ENCODE assay signal across 8 cellular contexts in the genomic region with DNA sequence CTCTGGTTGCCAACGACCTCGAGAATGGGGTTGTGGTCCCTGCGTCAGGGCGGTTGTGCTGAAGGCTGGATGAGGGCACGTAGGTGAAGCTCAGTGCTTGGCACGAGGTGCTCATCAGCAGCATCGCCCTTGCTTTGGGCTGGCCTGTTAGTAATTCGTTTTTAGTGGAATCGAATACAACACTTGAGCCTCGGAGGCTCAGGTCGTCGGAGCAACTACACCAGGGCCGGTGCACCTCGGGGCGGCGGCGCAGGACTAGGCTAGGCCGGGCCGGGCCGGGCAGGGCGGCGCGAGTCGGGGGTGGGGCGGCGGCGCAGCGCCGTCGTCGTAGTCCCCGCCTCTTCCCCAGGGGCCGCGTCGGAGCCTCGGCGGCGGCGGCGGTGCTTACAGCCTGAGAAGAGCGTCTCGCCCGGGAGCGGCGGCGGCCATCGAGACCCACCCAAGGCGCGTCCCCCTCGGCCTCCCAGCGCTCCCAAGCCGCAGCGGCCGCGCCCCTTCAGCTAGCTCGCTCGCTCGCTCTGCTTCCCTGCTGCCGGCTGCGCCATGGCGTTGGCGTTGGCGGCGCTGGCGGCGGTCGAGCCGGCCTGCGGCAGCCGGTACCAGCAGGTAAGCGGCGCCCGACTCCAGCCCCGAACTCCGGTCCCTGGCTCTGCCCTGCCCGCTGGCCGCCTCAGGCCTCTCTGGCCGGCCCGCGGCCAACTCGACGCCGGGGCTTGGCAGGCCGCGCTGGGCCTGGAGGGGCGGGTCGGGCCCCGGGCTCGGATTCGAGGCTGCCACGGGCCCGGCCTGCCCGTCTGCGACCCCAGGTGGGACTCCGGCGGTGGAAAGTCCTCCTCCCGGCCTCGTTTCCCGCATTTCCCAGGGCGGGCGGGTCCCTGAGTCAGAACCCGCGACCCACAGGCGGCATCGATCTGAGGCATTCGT. TPM values are rescaled to one million over a fixed set of nuclear protein-coding genes. Genes with fewer than 3 reads are reported as not detected.
DNase-seq lines count a peak whose midpoint lies in the region; ATAC-seq, FAIRE-seq and TF ChIP-seq lines count a peak whose summit lies in the region.

A gene with protein sequence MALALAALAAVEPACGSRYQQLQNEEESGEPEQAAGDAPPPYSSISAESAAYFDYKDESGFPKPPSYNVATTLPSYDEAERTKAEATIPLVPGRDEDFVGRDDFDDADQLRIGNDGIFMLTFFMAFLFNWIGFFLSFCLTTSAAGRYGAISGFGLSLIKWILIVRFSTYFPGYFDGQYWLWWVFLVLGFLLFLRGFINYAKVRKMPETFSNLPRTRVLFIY (plus strand): TSS at position 348 of the 924 bp plus-strand sequence. CDS start 196 bp downstream, at position 544.

- no peaks in the 10 kb centered on the region for H3K9me3 ChIP-seq in spleen

- H3K27me3 Mint-ChIP-seq in WTC11 (ENCODE audit: low read depth): peaks cover 15% of the 10 kb centered on the region

- peak; percentile 67 for DNase-seq in SIG-M5 treated with dmso at 0.1 percent for 504 hours (lab: John Stamatoyannopoulos, UW; ENCODE audit: unreplicated experiment)
- no peak for DNase-seq in SIG-M5 (lab: John Stamatoyannopoulos, UW)
- peak; percentile 41 for DNase-seq in NCI-H2171 (lab: John Stamatoyannopoulos, UW)
- DNase-seq in WTC11 (ENCODE audit: low spot score): peak; percentile 84
- DNase-seq in bronchial epithelial cell (ENCODE audit: low read depth): peak; percentile 55
- peak; percentile 69 for DNase-seq in inferior parietal cortex (ENCODE audit: extremely low spot score)
- peak; percentile 98 for DNase-seq in spleen

- H3K4me3 Mint-ChIP-seq in WTC11: peak within 1 kb of the TSS; percentile 81

- H3K9me3 Mint-ChIP-seq in WTC11: no peaks in the 10 kb centered on the region

- ATAC-seq in HG02973 (IDR thresholded peaks at IDR 0.05; ENCODE audit: unreplicated experiment) (peak; percentile 95), WTC11 (peak; percentile 97)

- peak within 1 kb of the TSS; percentile 65 for H3K4me3 ChIP-seq in bronchial epithelial cell (ENCODE audit: low read depth, low read length)
- H3K4me3 ChIP-seq in spleen: peak within 1 kb of the TSS; percentile 60 to 83 (median 72)

- H3K4me1 Mint-ChIP-seq in WTC11: peaks cover 24% of the 10 kb centered on the region

- intact Hi-C loops in spleen (cut with DNase I; ENCODE audit: low total_unique reads): no loop called here

- TF ChIP-seq CTCF in WTC11 (IDR thresholded peaks at IDR 0.05) (no peak), bronchial epithelial cell (IDR thresholded peaks at IDR 0.05; ENCODE audit: insufficient read depth, low read length, severe bottlenecking) (no peak), spleen (IDR thresholded peaks at IDR 0.05 in 8 of 11, conservative IDR thresholded peaks at IDR 0.05 in 3 of 11) (peak in 5 of 11 experiments; percentile 10 to 48 (median 16))

- peak within 1 kb of the TSS; percentile 95 to 99 (median 97) for H3K27ac ChIP-seq in spleen

- CTCF ChIA-PET in WTC11 (lab: Charles Lee): interaction anchor here (1.3 to 4.2 kb wide), 5 partner anchors 35 to 604 kb away, joined by 3 to 13 read pairs (median 6); a partner anchor contains a TSS

- H3K27me3 ChIP-seq in bronchial epithelial cell (ENCODE audit: control insufficient read depth, insufficient read depth, low read length): no peaks in the 10 kb centered on the region
- H3K27me3 ChIP-seq in spleen (replicated peaks in 1 of 7): no peaks in the 10 kb centered on the region

- 0 out of 2 replicates have a peak, but pooled peaks cover 3% of the 10 kb centered on the region for H3K36me3 Mint-ChIP-seq in WTC11

- POLR2A ChIA-PET in WTC11 (lab: Charles Lee): no interaction called here

- TF ChIP-seq POLR2A in spleen (IDR thresholded peaks at IDR 0.05): peak in 2 of 3 donors; percentile 26 to 87

- H3K4me1 ChIP-seq in spleen: peaks cover 25 to 59% (median 43%) of the 10 kb centered on the region in 6 donors

- FAIRE-seq in bronchial epithelial cell (lab: Jason Lieb, UNC): no peak

- no peaks in the 10 kb centered on the region for H3K36me3 ChIP-seq in bronchial epithelial cell (ENCODE audit: control insufficient read depth, insufficient read depth, low read length)
- no peaks in the 10 kb centered on the region for H3K36me3 ChIP-seq in spleen

- peak within 1 kb of the TSS; percentile 69 for H3K27ac Mint-ChIP-seq in WTC11

- WGBS in spleen, 5 donors: 2 to 8% (median 3%) methylated on average over 28 to 106 of the region's 106 CpGs

TF ChIP-seq in WTC11, 78 proteins besides CTCF, POLR2A, EP300 and RAD21 (continues in another document):
- TF ChIP-seq TCF7 (CRISPR knock-in tag; IDR thresholded peaks at IDR 0.05; ENCODE audit: low read depth) (0 out of 2 replicates have a peak, but pooled peaks have one; percentile 55), NFYB (CRISPR knock-in tag; conservative IDR thresholded peaks at IDR 0.05; ENCODE audit: low read depth) (peak; percentile 44), FOXK1 (CRISPR knock-in tag; IDR thresholded peaks at IDR 0.05) (peak; percentile 72), EMX1 (CRISPR knock-in tag; IDR thresholded peaks at IDR 0.05) (0 out of 2 replicates have a peak, but pooled peaks have one; percentile 69), FOXJ3 (CRISPR knock-in tag; IDR thresholded peaks at IDR 0.05; ENCODE audit: borderline replicate concordance) (no peak), MYBL2 (CRISPR knock-in tag; IDR thresholded peaks at IDR 0.05) (peak; percentile 88; the same call in 1 of the 2 replicates), MXD4 (CRISPR knock-in tag; IDR thresholded peaks at IDR 0.05; ENCODE audit: borderline replicate concordance) (no peak), ZNF396 (CRISPR knock-in tag; IDR thresholded peaks at IDR 0.05; ENCODE audit: borderline replicate concordance) (no peak)
- TF ChIP-seq, protein P1, sequence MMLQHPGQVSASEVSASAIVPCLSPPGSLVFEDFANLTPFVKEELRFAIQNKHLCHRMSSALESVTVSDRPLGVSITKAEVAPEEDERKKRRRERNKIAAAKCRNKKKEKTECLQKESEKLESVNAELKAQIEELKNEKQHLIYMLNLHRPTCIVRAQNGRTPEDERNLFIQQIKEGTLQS (CRISPR knock-in tag; conservative IDR thresholded peaks at IDR 0.05): no peak
- TF ChIP-seq, protein P2, sequence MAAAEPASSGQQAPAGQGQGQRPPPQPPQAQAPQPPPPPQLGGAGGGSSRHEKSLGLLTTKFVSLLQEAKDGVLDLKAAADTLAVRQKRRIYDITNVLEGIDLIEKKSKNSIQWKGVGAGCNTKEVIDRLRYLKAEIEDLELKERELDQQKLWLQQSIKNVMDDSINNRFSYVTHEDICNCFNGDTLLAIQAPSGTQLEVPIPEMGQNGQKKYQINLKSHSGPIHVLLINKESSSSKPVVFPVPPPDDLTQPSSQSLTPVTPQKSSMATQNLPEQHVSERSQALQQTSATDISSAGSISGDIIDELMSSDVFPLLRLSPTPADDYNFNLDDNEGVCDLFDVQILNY (CRISPR knock-in tag; IDR thresholded peaks at IDR 0.05): no peak; the same call in 1 of the 2 replicates
- TF ChIP-seq, protein P3, sequence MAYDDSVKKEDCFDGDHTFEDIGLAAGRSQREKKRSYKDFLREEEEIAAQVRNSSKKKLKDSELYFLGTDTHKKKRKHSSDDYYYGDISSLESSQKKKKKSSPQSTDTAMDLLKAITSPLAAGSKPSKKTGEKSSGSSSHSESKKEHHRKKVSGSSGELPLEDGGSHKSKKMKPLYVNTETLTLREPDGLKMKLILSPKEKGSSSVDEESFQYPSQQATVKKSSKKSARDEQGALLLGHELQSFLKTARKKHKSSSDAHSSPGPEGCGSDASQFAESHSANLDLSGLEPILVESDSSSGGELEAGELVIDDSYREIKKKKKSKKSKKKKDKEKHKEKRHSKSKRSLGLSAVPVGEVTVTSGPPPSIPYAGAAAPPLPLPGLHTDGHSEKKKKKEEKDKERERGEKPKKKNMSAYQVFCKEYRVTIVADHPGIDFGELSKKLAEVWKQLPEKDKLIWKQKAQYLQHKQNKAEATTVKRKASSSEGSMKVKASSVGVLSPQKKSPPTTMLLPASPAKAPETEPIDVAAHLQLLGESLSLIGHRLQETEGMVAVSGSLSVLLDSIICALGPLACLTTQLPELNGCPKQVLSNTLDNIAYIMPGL (CRISPR knock-in tag; IDR thresholded peaks at IDR 0.05): peak; percentile 99
- TF ChIP-seq, protein P4, sequence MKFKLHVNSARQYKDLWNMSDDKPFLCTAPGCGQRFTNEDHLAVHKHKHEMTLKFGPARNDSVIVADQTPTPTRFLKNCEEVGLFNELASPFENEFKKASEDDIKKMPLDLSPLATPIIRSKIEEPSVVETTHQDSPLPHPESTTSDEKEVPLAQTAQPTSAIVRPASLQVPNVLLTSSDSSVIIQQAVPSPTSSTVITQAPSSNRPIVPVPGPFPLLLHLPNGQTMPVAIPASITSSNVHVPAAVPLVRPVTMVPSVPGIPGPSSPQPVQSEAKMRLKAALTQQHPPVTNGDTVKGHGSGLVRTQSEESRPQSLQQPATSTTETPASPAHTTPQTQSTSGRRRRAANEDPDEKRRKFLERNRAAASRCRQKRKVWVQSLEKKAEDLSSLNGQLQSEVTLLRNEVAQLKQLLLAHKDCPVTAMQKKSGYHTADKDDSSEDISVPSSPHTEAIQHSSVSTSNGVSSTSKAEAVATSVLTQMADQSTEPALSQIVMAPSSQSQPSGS (CRISPR knock-in tag; IDR thresholded peaks at IDR 0.05; ENCODE audit: borderline replicate concordance, low read depth): no peak
- TF ChIP-seq, protein P5, sequence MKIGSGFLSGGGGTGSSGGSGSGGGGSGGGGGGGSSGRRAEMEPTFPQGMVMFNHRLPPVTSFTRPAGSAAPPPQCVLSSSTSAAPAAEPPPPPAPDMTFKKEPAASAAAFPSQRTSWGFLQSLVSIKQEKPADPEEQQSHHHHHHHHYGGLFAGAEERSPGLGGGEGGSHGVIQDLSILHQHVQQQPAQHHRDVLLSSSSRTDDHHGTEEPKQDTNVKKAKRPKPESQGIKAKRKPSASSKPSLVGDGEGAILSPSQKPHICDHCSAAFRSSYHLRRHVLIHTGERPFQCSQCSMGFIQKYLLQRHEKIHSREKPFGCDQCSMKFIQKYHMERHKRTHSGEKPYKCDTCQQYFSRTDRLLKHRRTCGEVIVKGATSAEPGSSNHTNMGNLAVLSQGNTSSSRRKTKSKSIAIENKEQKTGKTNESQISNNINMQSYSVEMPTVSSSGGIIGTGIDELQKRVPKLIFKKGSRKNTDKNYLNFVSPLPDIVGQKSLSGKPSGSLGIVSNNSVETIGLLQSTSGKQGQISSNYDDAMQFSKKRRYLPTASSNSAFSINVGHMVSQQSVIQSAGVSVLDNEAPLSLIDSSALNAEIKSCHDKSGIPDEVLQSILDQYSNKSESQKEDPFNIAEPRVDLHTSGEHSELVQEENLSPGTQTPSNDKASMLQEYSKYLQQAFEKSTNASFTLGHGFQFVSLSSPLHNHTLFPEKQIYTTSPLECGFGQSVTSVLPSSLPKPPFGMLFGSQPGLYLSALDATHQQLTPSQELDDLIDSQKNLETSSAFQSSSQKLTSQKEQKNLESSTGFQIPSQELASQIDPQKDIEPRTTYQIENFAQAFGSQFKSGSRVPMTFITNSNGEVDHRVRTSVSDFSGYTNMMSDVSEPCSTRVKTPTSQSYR (CRISPR knock-in tag; IDR thresholded peaks at IDR 0.05): no peak

RNA-seq across cellular contexts. Expression of the gene that starts here (rescaled TPM):
- total RNA-seq in WTC11 (2021) (26.4 to 27.6 TPM (median 26.6 TPM) in 3 replicates), bronchial epithelial cell (16.8 and 29.8 TPM in 2 replicates), spleen (100 to 1,000 TPM in 2 of 7 donors, 10 to 100 TPM in 5; 58.4 to 111 (median 88.7) TPM)
- 10 to 100 TPM; 14.2 to 26.8 (median 26.7) TPM for polyA plus RNA-seq in spleen
